In genomic region chr22:46807458-46807857, GRCh38 we compare ENCODE assay signal across 16 cellular contexts. TPM values are rescaled to one million over a fixed set of nuclear protein-coding genes. Genes with fewer than 3 reads are reported as not detected.
A peak's percentile ranks its signal among the peaks of the same experiment; 100 is the strongest.
DNase-seq lines count a peak whose midpoint lies in the region; ATAC-seq, FAIRE-seq and TF ChIP-seq lines count a peak whose summit lies in the region.
"Had no signal": no experiment of that assay in that cellular context is flagged by ENCODE, and none has a peak within 500 bp of the region (broad histone marks: within the 10 kb centered on the region; RNA-seq: fewer than 3 reads in every experiment).

No MANE protein-coding gene starts in this region.

- over 99% methylated on average over 6 of the region's 6 CpGs for WGBS in HepG2 (ENCODE audit: low lambda C conversion rate)
- 86% methylated on average over 5 of the region's 6 CpGs for WGBS in right lobe of liver (ENCODE audit: insufficient coverage, low coverage, low lambda C conversion rate, missing lambda C conversion rate)

- no peak overlapping the region for H2AFZ ChIP-seq in HepG2 (ENCODE audit: low read length)
- H2AFZ ChIP-seq: GM23338 had no signal

- H4K20me1 ChIP-seq in HepG2 (ENCODE audit: insufficient read depth, low read length): no peaks in the 10 kb centered on the region

- no peaks in the 10 kb centered on the region for H3K9me3 ChIP-seq in HepG2 (ENCODE audit: low read length)
- H3K9me3 ChIP-seq in right lobe of liver: no peaks in the 10 kb centered on the region
- no peaks in the 10 kb centered on the region for H3K9me3 ChIP-seq in KOPT-K1 (ENCODE audit: insufficient read depth, low read length, poor library complexity, severe bottlenecking)
- H3K9me3 ChIP-seq in kidney (ENCODE audit: control insufficient read depth in 1 of 2, low read length in 2 of 2): no peaks in the 10 kb centered on the region
- H3K9me3 ChIP-seq: Caco-2 had no signal

- H3K27ac Mint-ChIP-seq in stimulated activated effector memory CD8-positive, alpha-beta T cell treated with anti-CD3 and anti-CD28 coated beads, Interleukin-12 subunit alpha, Interleukin-12 subunit beta, amount 100 ng/mL, for 72 hours: peak overlapping the region; percentile 30
- H3K27ac Mint-ChIP-seq: GM23338 had no signal

- H3K4me1 ChIP-seq in HepG2 (ENCODE audit: insufficient read depth, low read length): peaks cover 50% of the 10 kb centered on the region
- no peaks in the 10 kb centered on the region for H3K4me1 ChIP-seq in right lobe of liver
- peaks cover 0 to 12% of the 10 kb centered on the region in 2 donors for H3K4me1 ChIP-seq in kidney (ENCODE audit: control insufficient read depth in 1 of 2, insufficient read depth in 1 of 2, low read depth in 1 of 2, low read length in 2 of 2)
- H3K4me1 ChIP-seq: Caco-2 had no signal

- H3K9ac ChIP-seq in HepG2 (ENCODE audit: insufficient read depth, low read depth, low read length) (no peak overlapping the region), kidney (ENCODE audit: low read length in 2 of 2) (no peak overlapping the region)

- H3K4me1 Mint-ChIP-seq in stimulated activated effector memory CD8-positive, alpha-beta T cell treated with anti-CD3 and anti-CD28 coated beads, Interleukin-12 subunit alpha, Interleukin-12 subunit beta, amount 100 ng/mL, for 72 hours: peaks cover 43% of the 10 kb centered on the region

- no TSS peak for BruUV-seq in HepG2 (replicated peaks; lab: Mats Ljungman, UMichigan)

- intact Hi-C loops in HepG2 (cut with micrococcal nuclease; ENCODE audit: unreplicated experiment): no loop called here
- intact Hi-C loops in right lobe of liver (cut with DNase I): no loop called here
- intact Hi-C loops in kidney (cut with DNase I): no loop called here

- no peak for ATAC-seq in HepG2
- ATAC-seq in right lobe of liver: no peak
- ATAC-seq in stimulated activated effector memory CD8-positive, alpha-beta T cell treated with anti-CD3 and anti-CD28 coated beads, Interleukin-12 subunit alpha, Interleukin-12 subunit beta, amount 100 ng/mL, for 72 hours: no peak
- no peak for ATAC-seq in HG03457 (IDR thresholded peaks at IDR 0.05; ENCODE audit: unreplicated experiment)
- ATAC-seq: GM12878, GM23338 had no signal

- CTCF ChIA-PET in HepG2 (lab: Yijun Ruan, JAX; ENCODE audit: low intra/inter-chr PET ratio, low total read pairs): no interaction called here

- H3K4me3 ChIP-seq in HepG2 (replicated peaks in 1 of 3; ENCODE audit: insufficient read depth in 1 of 3, low read depth in 2 of 3, low read length in 3 of 3): no peak overlapping the region
- H3K4me3 ChIP-seq in right lobe of liver: no peak overlapping the region
- no peak overlapping the region for H3K4me3 ChIP-seq in kidney (ENCODE audit: low read length in 2 of 2)
- H3K4me3 ChIP-seq: GM12878, GM23338 had no signal

- H3K36me3 ChIP-seq in HepG2 (replicated peaks in 1 of 2; ENCODE audit: control insufficient read depth in 1 of 2, insufficient read depth in 2 of 2, low read length in 2 of 2) (peaks cover 14 to 28% of the 10 kb centered on the region in 2 experiments), right lobe of liver (no peaks in the 10 kb centered on the region), KOPT-K1 (ENCODE audit: insufficient read depth, low read length) (peaks cover 48% of the 10 kb centered on the region), kidney (ENCODE audit: control insufficient read depth in 1 of 2, insufficient read depth in 2 of 2, low read length in 2 of 2) (peaks cover 2 to 7% of the 10 kb centered on the region in 2 donors)

- no peaks in the 10 kb centered on the region for H3K9me3 Mint-ChIP-seq in stimulated activated effector memory CD8-positive, alpha-beta T cell treated with anti-CD3 and anti-CD28 coated beads, Interleukin-12 subunit alpha, Interleukin-12 subunit beta, amount 100 ng/mL, for 72 hours
- H3K9me3 Mint-ChIP-seq: CD8-positive, alpha-beta memory T cell; GM23338; H9 had no signal

- TF ChIP-seq RAD21 in HepG2 (CRISPR knock-in tag; IDR thresholded peaks at IDR 0.05): no peak

- POLR2A ChIA-PET in HepG2 (lab: Yijun Ruan, JAX): no interaction called here

- H3K36me3 Mint-ChIP-seq in stimulated activated effector memory CD8-positive, alpha-beta T cell treated with anti-CD3 and anti-CD28 coated beads, Interleukin-12 subunit alpha, Interleukin-12 subunit beta, amount 100 ng/mL, for 72 hours: peaks cover 81% of the 10 kb centered on the region

- FAIRE-seq in HepG2 (lab: Jason Lieb, UNC) (no peak), kidney (lab: Jason Lieb, UNC) (no peak)
- FAIRE-seq: GM12878 had no signal

- TF ChIP-seq EP300 in HepG2 (IDR thresholded peaks at IDR 0.05; ENCODE audit: low read depth in 2 of 2, low read length in 2 of 2) (no peak), HepG2 (CRISPR knock-in tag; IDR thresholded peaks at IDR 0.05; ENCODE audit: borderline replicate concordance) (no peak)

- H3K27me3 ChIP-seq in HepG2 (ENCODE audit: control insufficient read depth in 1 of 2, insufficient read depth in 2 of 2, low read length in 2 of 2) (no peaks in the 10 kb centered on the region), right lobe of liver (no peaks in the 10 kb centered on the region)

- no peak overlapping the region for H3K27ac ChIP-seq in HepG2 (ENCODE audit: extremely low read length, insufficient read depth, low read length)
- no peak overlapping the region for H3K27ac ChIP-seq in right lobe of liver
- peak overlapping the region; percentile 74 for H3K27ac ChIP-seq in KOPT-K1 (ENCODE audit: low read depth, low read length, poor library complexity, severe bottlenecking)
- no peak overlapping the region for H3K27ac ChIP-seq in kidney (ENCODE audit: low read depth in 2 of 2, low read length in 2 of 2)
- H3K27ac ChIP-seq: HL-60 had no signal

- in situ Hi-C loops in HepG2 (cut with HindIII; ENCODE audit: extremely low pct_ligation_motif_present, low pct_unique_long_range_greater_than_20kb): no loop called here

- no peak overlapping the region for H3K4me2 ChIP-seq in HepG2 (ENCODE audit: low read depth, low read length)
- H3K4me2 ChIP-seq: GM23338 had no signal

- TF ChIP-seq CTCF in HepG2 (CRISPR knock-in tag; IDR thresholded peaks at IDR 0.05) (no peak), right lobe of liver (IDR thresholded peaks at IDR 0.05) (no peak), kidney (IDR thresholded peaks at IDR 0.05; ENCODE audit: borderline replicate concordance, extremely low read depth, insufficient read depth) (no peak)

- no peak for TF ChIP-seq POLR2A in HepG2 (IDR thresholded peaks at IDR 0.05; ENCODE audit: insufficient read depth in 1 of 2, low read depth in 2 of 2, low read length in 2 of 2)
- no peak for TF ChIP-seq POLR2A in right lobe of liver (IDR thresholded peaks at IDR 0.05)

- peaks cover 24% of the 10 kb centered on the region for H3K79me2 ChIP-seq in HepG2 (ENCODE audit: insufficient read depth, low read length)

- no peak overlapping the region for H3K4me3 Mint-ChIP-seq in stimulated activated effector memory CD8-positive, alpha-beta T cell treated with anti-CD3 and anti-CD28 coated beads, Interleukin-12 subunit alpha, Interleukin-12 subunit beta, amount 100 ng/mL, for 72 hours
- H3K4me3 Mint-ChIP-seq: CD14-positive monocyte, GM23338, H9 had no signal

- DNase-seq in HepG2 (ENCODE audit: low spot score): no peak
- DNase-seq in right lobe of liver: no peak
- peak; percentile 25 for DNase-seq in kidney
- DNase-seq in stimulated activated effector memory CD8-positive, alpha-beta T cell treated with anti-CD3 and anti-CD28 coated beads, Interleukin-12 subunit alpha, Interleukin-12 subunit beta, amount 100 ng/mL, for 72 hours (ENCODE audit: low spot score in 2 of 2): no peak
- DNase-seq in stimulated activated CD4-positive, alpha-beta T cell treated with anti-CD3 and anti-CD28 coated beads, Interleukin-2, amount 100 ng/mL, for 48 hours: no peak
- DNase-seq in NCI-H2029 (lab: John Stamatoyannopoulos, UW): no peak
- DNase-seq: ACHN; Caco-2; CD8-positive, alpha-beta memory T cell; H9 had no signal

TF ChIP-seq in HepG2, 621 proteins besides CTCF, POLR2A, EP300 and RAD21 (continues in another document):
- no peak for TF ChIP-seq HIC2 (CRISPR knock-in tag; IDR thresholded peaks at IDR 0.05; ENCODE audit: low read depth)

RNA-seq across cellular contexts. Expression of gene TBC1D22A, which starts 45.0 kb away (rescaled TPM):
- 17.3 and 17.6 TPM in 2 replicates for total RNA-seq in HepG2 (2016; rRNA removed; fragmentation: Illumina TruSeq; extraction: Trizol)
- total RNA-seq in HepG2 (2016; cell fraction: cytosol; rRNA removed; fragmentation: Illumina TruSeq; extraction: Trizol; ENCODE audit: low read depth): 13.6 and 13.8 TPM in 2 replicates
- total RNA-seq in HepG2 (2016; cell fraction: insoluble cytoplasmic fraction; rRNA removed; fragmentation: Illumina TruSeq; extraction: Trizol): 14.5 and 18.0 TPM in 2 replicates
- 15.2 and 19.7 TPM in 2 replicates for total RNA-seq in HepG2 (2016; cell fraction: membrane; rRNA removed; fragmentation: Illumina TruSeq; extraction: Trizol)
- total RNA-seq in HepG2 (2016; cell fraction: nucleus; rRNA removed; fragmentation: Illumina TruSeq; extraction: Trizol): 11.0 and 13.2 TPM in 2 replicates
- 17.5 and 18.0 TPM in 2 replicates for polyA plus RNA-seq in HepG2 (2011; rRNA removed)
- 16.4 and 18.2 TPM in 2 replicates for polyA plus RNA-seq in HepG2 (2011; cell fraction: cytosol; rRNA removed)
- polyA plus RNA-seq in HepG2 (2011; cell fraction: nucleus; rRNA removed): 14.2 and 18.7 TPM in 2 replicates
- 12.4 and 15.2 TPM in 2 replicates for polyA plus RNA-seq in HepG2 (2012)
- polyA plus RNA-seq in HepG2 (2016; cell fraction: cytosol; fragmentation: Illumina TruSeq; extraction: Trizol; ENCODE audit: low read depth): 7.7 and 9.5 TPM in 2 replicates
- 17.3 and 21.6 TPM in 2 replicates for polyA plus RNA-seq in HepG2 (2016; cell fraction: insoluble cytoplasmic fraction; fragmentation: Illumina TruSeq; extraction: Trizol; ENCODE audit: low read depth)
- polyA plus RNA-seq in HepG2 (2016; cell fraction: membrane; fragmentation: Illumina TruSeq; extraction: Trizol; ENCODE audit: low read depth): 14.3 and 16.8 TPM in 2 replicates
- 13.4 and 13.5 TPM in 2 replicates for polyA plus RNA-seq in HepG2 (2016; cell fraction: nucleus; fragmentation: Illumina TruSeq; extraction: Trizol; ENCODE audit: insufficient read depth, low read depth)
- 14.2 and 23.5 TPM in 2 replicates for polyA minus RNA-seq in HepG2 (2011; rRNA and poly(A)+ RNA removed; ENCODE audit: low replicate concordance)
- 11.9 and 12.0 TPM in 2 replicates for polyA minus RNA-seq in HepG2 (2011; cell fraction: cytosol; rRNA and poly(A)+ RNA removed)
- 21.5 and 22.0 TPM in 2 replicates for polyA minus RNA-seq in HepG2 (2011; cell fraction: nucleus; rRNA and poly(A)+ RNA removed)
- total RNA-seq in right lobe of liver: 10 to 100 TPM; 10.9 to 18.1 (median 14.0) TPM
- 39.4 TPM for total RNA-seq in kidney
- 24.6 TPM for polyA plus RNA-seq in kidney (ENCODE audit: insufficient read depth, low read depth, low replicate concordance)
